9 cellular contexts compared by ENCODE assay signal in genomic region chr11:65848693-65849092, GRCh38. TPM values are rescaled to one million over a fixed set of nuclear protein-coding genes. Genes with fewer than 3 reads are reported as not detected.
"Had no signal": no experiment of that assay in that cellular context is flagged by ENCODE, and none has a peak within 500 bp of the region (broad histone marks: within the 10 kb centered on the region; RNA-seq: fewer than 3 reads in every experiment).

No MANE protein-coding gene starts in this region.

RNA-seq across cellular contexts. Expression of gene SNX32, which starts 14.9 kb away (rescaled TPM):
- total RNA-seq: glomerular endothelial cell, left lobe of liver, left ventricle myocardium inferior, mesenteric fat pad had no signal

RNA-seq across cellular contexts. Expression of gene CTSW, which starts 30.9 kb away (rescaled TPM):
- total RNA-seq: endodermal cell, esophagus mucosa, mammary epithelial cell, mesothelial cell of epicardium, myocyte had no signal
